Comparison of ENCODE assay signal across 1 cellular context in genomic region chr7:148932-149855, GRCh38.
A peak's percentile ranks its signal among the peaks of the same experiment; 100 is the strongest.
TF ChIP-seq lines count a peak whose summit lies in the region.

No MANE protein-coding gene starts in this region.

TF ChIP-seq in K562, 482 proteins besides CTCF, POLR2A, EP300 and RAD21 (continued from another document and continues in another):
- no peak for TF ChIP-seq CHD7 (IDR thresholded peaks at IDR 0.05; ENCODE audit: low read depth, low read length)
- no peak for TF ChIP-seq ZNF583 (CRISPR knock-in tag; IDR thresholded peaks at IDR 0.05)
- peak; percentile 21; the same call in 1 of the 2 replicates for TF ChIP-seq SIN3B (IDR thresholded peaks at IDR 0.05; ENCODE audit: low read depth)
- TF ChIP-seq BRCA1 (IDR thresholded peaks at IDR 0.05) = no peak
- TF ChIP-seq BRCA1 (CRISPR knock-in tag; IDR thresholded peaks at IDR 0.05) = no peak
- no peak for TF ChIP-seq ZNF282 (CRISPR knock-in tag; IDR thresholded peaks at IDR 0.05)
- TF ChIP-seq IRF2 (CRISPR knock-in tag; IDR thresholded peaks at IDR 0.05) = no peak
- no peak for TF ChIP-seq ZHX1 (conservative IDR thresholded peaks at IDR 0.05; ENCODE audit: low read length)
- no peak for TF ChIP-seq E2F1 (CRISPR knock-in tag; IDR thresholded peaks at IDR 0.05)
- no peak for TF ChIP-seq ZNF444 (CRISPR knock-in tag; IDR thresholded peaks at IDR 0.05)
- no peak for TF ChIP-seq SMARCE1 (IDR thresholded peaks at IDR 0.05)
- no peak for TF ChIP-seq ZNF639 (CRISPR knock-in tag; conservative IDR thresholded peaks at IDR 0.05 in 1 of 2, IDR thresholded peaks at IDR 0.05 in 1 of 2)
- TF ChIP-seq SOX6 (IDR thresholded peaks at IDR 0.05) = peak; percentile 65; the same call in 1 of the 2 replicates
- TF ChIP-seq ATF7 (IDR thresholded peaks at IDR 0.05) = peak; percentile 94
- TF ChIP-seq THAP7 (CRISPR knock-in tag; IDR thresholded peaks at IDR 0.05) = no peak
- TF ChIP-seq ZFP30 (CRISPR knock-in tag; IDR thresholded peaks at IDR 0.05; ENCODE audit: borderline replicate concordance) = no peak
- TF ChIP-seq CHAMP1 (IDR thresholded peaks at IDR 0.05) = no peak
- TF ChIP-seq IRF1 (CRISPR knock-in tag; IDR thresholded peaks at IDR 0.05; ENCODE audit: borderline replicate concordance) = no peak
- no peak for TF ChIP-seq NKRF (IDR thresholded peaks at IDR 0.05; ENCODE audit: borderline replicate concordance)
- TF ChIP-seq CREB3L1 (IDR thresholded peaks at IDR 0.05; ENCODE audit: borderline replicate concordance, low read depth) = peak; percentile 84; the same call in 1 of the 2 replicates
- TF ChIP-seq TEAD1 (CRISPR knock-in tag; IDR thresholded peaks at IDR 0.05) = 0 out of 4 replicates have a peak, but pooled peaks of 1 of the 2 experiments have one; percentile 58
- TF ChIP-seq ESRRB (CRISPR knock-in tag; IDR thresholded peaks at IDR 0.05; ENCODE audit: borderline replicate concordance) = no peak
- no peak for TF ChIP-seq CC2D1A (IDR thresholded peaks at IDR 0.05)
- TF ChIP-seq ZBTB49 (CRISPR knock-in tag; IDR thresholded peaks at IDR 0.05; ENCODE audit: borderline replicate concordance) = no peak
